ENCODE assay signal across 9 cellular contexts in genomic region chr11:35629914-35630313, GRCh38. TPM values are rescaled to one million over a fixed set of nuclear protein-coding genes. Genes with fewer than 3 reads are reported as not detected.
DNase-seq lines count a peak whose midpoint lies in the region; FAIRE-seq and TF ChIP-seq lines count a peak whose summit lies in the region.
"Had no signal": no experiment of that assay in that cellular context is flagged by ENCODE, and none has a peak within 500 bp of the region (broad histone marks: within the 10 kb centered on the region; RNA-seq: fewer than 3 reads in every experiment).

No MANE protein-coding gene starts in this region.

- no peak overlapping the region for H3K4me3 ChIP-seq in endothelial cell of umbilical vein (replicated peaks in 1 of 3; ENCODE audit: insufficient read depth in 1 of 3, low read depth in 1 of 3, low read length in 3 of 3)
- H3K4me3 ChIP-seq: suprapubic skin had no signal

- H3K9me3 Mint-ChIP-seq in Calu3 (ENCODE audit: low read depth, unreplicated experiment) = peaks cover 5% of the 10 kb centered on the region
- no peaks in the 10 kb centered on the region for H3K9me3 Mint-ChIP-seq in osteocyte (ENCODE audit: unreplicated experiment)
- H3K9me3 Mint-ChIP-seq in activated CD4-positive, alpha-beta memory T cell treated with anti-CD3 and anti-CD28 coated beads, Interleukin-2, amount 10 ng/mL, durations not matched to agents 7 days and 5 days = no peaks in the 10 kb centered on the region

- peak overlapping the region; percentile 90 for H3K27ac Mint-ChIP-seq in Calu3 (ENCODE audit: unreplicated experiment)
- H3K27ac Mint-ChIP-seq in osteocyte (ENCODE audit: unreplicated experiment) = peak overlapping the region; percentile 64
- H3K27ac Mint-ChIP-seq in activated CD4-positive, alpha-beta memory T cell treated with anti-CD3 and anti-CD28 coated beads, Interleukin-2, amount 10 ng/mL, durations not matched to agents 7 days and 5 days = no peak overlapping the region

- peak overlapping the region; percentile 32 for H3K4me2 ChIP-seq in endothelial cell of umbilical vein (ENCODE audit: insufficient read depth, low read length)

- peak overlapping the region; percentile 16 for H3K9ac ChIP-seq in endothelial cell of umbilical vein (replicated peaks; ENCODE audit: extremely low read depth, insufficient read depth, low read length)

- TF ChIP-seq CTCF in Calu3 (IDR thresholded peaks at IDR 0.05; ENCODE audit: unreplicated experiment) = no peak
- TF ChIP-seq CTCF in endothelial cell of umbilical vein (IDR thresholded peaks at IDR 0.05; ENCODE audit: extremely low read depth in 1 of 2, insufficient read depth in 1 of 2, low read depth in 1 of 2, low read length in 2 of 2) = no peak
- no peak for TF ChIP-seq CTCF in osteocyte (IDR thresholded peaks at IDR 0.05)

- H3K27me3 Mint-ChIP-seq in Calu3 (ENCODE audit: unreplicated experiment) (no peaks in the 10 kb centered on the region), osteocyte (ENCODE audit: unreplicated experiment) (no peaks in the 10 kb centered on the region)
- peaks cover 49% of the 10 kb centered on the region for H3K27me3 Mint-ChIP-seq in activated CD4-positive, alpha-beta memory T cell treated with anti-CD3 and anti-CD28 coated beads, Interleukin-2, amount 10 ng/mL, durations not matched to agents 7 days and 5 days

- H3K9me1 ChIP-seq in endothelial cell of umbilical vein (replicated peaks; ENCODE audit: control insufficient read depth, extremely low read depth, insufficient read depth, low read length) = no peaks in the 10 kb centered on the region

- POLR2A ChIA-PET in endothelial cell of umbilical vein (lab: Charles Lee) = interaction anchor here (1.0 kb wide), 1 partner anchor 10 kb away, joined by 3 read pairs; no protein-coding TSS in a partner anchor
- POLR2A ChIA-PET in activated CD4-positive, alpha-beta memory T cell treated with anti-CD3 and anti-CD28 coated beads, Interleukin-2, amount 10 ng/mL, durations not matched to agents 7 days and 5 days (lab: Charles Lee) = no interaction called here

- dilution Hi-C loops in endothelial cell of umbilical vein (cut with MboI; ENCODE audit: extremely low pct_ligation_motif_present, low sequenced_read_pairs) = no loop called here

- CTCF ChIA-PET in Calu3 (lab: Charles Lee) = interaction anchor here (0.6 to 1.6 kb wide), 3 partner anchors 14 to 891 kb away, joined by 5 to 6 read pairs (median 5); no protein-coding TSS in a partner anchor
- CTCF ChIA-PET in endothelial cell of umbilical vein (lab: Charles Lee) = interaction anchor here (0.6 to 2.4 kb wide), 7 partner anchors 10 to 636 kb away, joined by 3 to 19 read pairs (median 4); no protein-coding TSS in a partner anchor
- CTCF ChIA-PET in activated CD4-positive, alpha-beta memory T cell treated with anti-CD3 and anti-CD28 coated beads, Interleukin-2, amount 10 ng/mL, durations not matched to agents 7 days and 5 days (lab: Charles Lee) = interaction anchor here (1.4 kb wide), 1 partner anchor 192 kb away, joined by 3 read pairs; no protein-coding TSS in a partner anchor

- no peaks in the 10 kb centered on the region for H3K36me3 ChIP-seq in endothelial cell of umbilical vein (ENCODE audit: control insufficient read depth in 2 of 2, extremely low read depth in 1 of 2, insufficient read depth in 2 of 2, low read length in 2 of 2)
- H3K36me3 ChIP-seq: suprapubic skin had no signal

- no peaks in the 10 kb centered on the region for H3K9me3 ChIP-seq in endothelial cell of umbilical vein (replicated peaks; ENCODE audit: control insufficient read depth, insufficient read depth, low read length)
- H3K9me3 ChIP-seq: suprapubic skin had no signal

- H4K20me1 ChIP-seq in endothelial cell of umbilical vein (replicated peaks; ENCODE audit: control insufficient read depth, extremely low read depth, insufficient read depth, low read length) = no peaks in the 10 kb centered on the region

- peaks cover 6% of the 10 kb centered on the region for H3K36me3 Mint-ChIP-seq in Calu3 (ENCODE audit: insufficient read depth, unreplicated experiment)
- no peaks in the 10 kb centered on the region for H3K36me3 Mint-ChIP-seq in osteocyte (ENCODE audit: unreplicated experiment)
- no peaks in the 10 kb centered on the region for H3K36me3 Mint-ChIP-seq in activated CD4-positive, alpha-beta memory T cell treated with anti-CD3 and anti-CD28 coated beads, Interleukin-2, amount 10 ng/mL, durations not matched to agents 7 days and 5 days (ENCODE audit: low read depth)

- H3K4me1 Mint-ChIP-seq in Calu3 (ENCODE audit: low read depth, unreplicated experiment) (peaks cover 31% of the 10 kb centered on the region), osteocyte (ENCODE audit: unreplicated experiment) (peaks cover 56% of the 10 kb centered on the region)
- H3K4me1 Mint-ChIP-seq in activated CD4-positive, alpha-beta memory T cell treated with anti-CD3 and anti-CD28 coated beads, Interleukin-2, amount 10 ng/mL, durations not matched to agents 7 days and 5 days = no peaks in the 10 kb centered on the region

- no TSS peak for BruUV-seq in Calu3 (replicated peaks; lab: Mats Ljungman, UMichigan)
- no TSS peak for BruUV-seq in endothelial cell of umbilical vein (replicated peaks; lab: Mats Ljungman, UMichigan)

- intact Hi-C loops in Calu3 (cut with micrococcal nuclease; ENCODE audit: unreplicated experiment) (loop anchor here (10.0 kb wide), 2 partner anchors 105 to 315 kb away; partner anchors contain the start of gene LDLRAD3), endothelial cell of umbilical vein (cut with micrococcal nuclease) (loop anchor here (2.0 kb wide), 1 partner anchor 33 kb away; the partner anchor contains the start of gene TRIM44)

- no peak for TF ChIP-seq POLR2A in endothelial cell of umbilical vein (IDR thresholded peaks at IDR 0.05; ENCODE audit: low read depth, low read length)

- H3K4me3 Mint-ChIP-seq in Calu3 (ENCODE audit: low read depth, unreplicated experiment) = no peak overlapping the region
- no peak overlapping the region for H3K4me3 Mint-ChIP-seq in osteocyte (ENCODE audit: unreplicated experiment)
- no peak overlapping the region for H3K4me3 Mint-ChIP-seq in activated CD4-positive, alpha-beta memory T cell treated with anti-CD3 and anti-CD28 coated beads, Interleukin-2, amount 10 ng/mL, durations not matched to agents 7 days and 5 days

- no peaks in the 10 kb centered on the region for H3K79me2 ChIP-seq in endothelial cell of umbilical vein (ENCODE audit: control insufficient read depth, insufficient read depth, low read length)

- peak; percentile 85 for FAIRE-seq in endothelial cell of umbilical vein (lab: Jason Lieb, UNC)

- H3K4me1 ChIP-seq in endothelial cell of umbilical vein (ENCODE audit: control insufficient read depth, extremely low read depth, insufficient read depth, low read length) = peaks cover 29% of the 10 kb centered on the region
- H3K4me1 ChIP-seq: suprapubic skin had no signal

- H3K27me3 ChIP-seq in endothelial cell of umbilical vein (ENCODE audit: control insufficient read depth in 2 of 2, insufficient read depth in 2 of 2, low read length in 2 of 2) = no peaks in the 10 kb centered on the region

- H2AFZ ChIP-seq in endothelial cell of umbilical vein (ENCODE audit: low read depth, low read length) = no peak overlapping the region

- peak overlapping the region; percentile 65 for H3K27ac ChIP-seq in endothelial cell of umbilical vein (ENCODE audit: insufficient read depth, low read depth, low read length)
- H3K27ac ChIP-seq: suprapubic skin had no signal

- DNase-seq in Calu3 (peak; percentile 68), NCI-H69 (lab: John Stamatoyannopoulos, UW) (peak; percentile 47), endothelial cell of umbilical vein (ENCODE audit: low read depth, low spot score) (peak; percentile 93), osteocyte (ENCODE audit: extremely low spot score, unreplicated experiment) (no peak), NCI-H146 treated with DMSO at 0.1 percent for 48 hours (lab: John Stamatoyannopoulos, UW; ENCODE audit: unreplicated experiment) (no peak), DMS79 treated with DMSO at 0.1 percent for 48 hours (lab: John Stamatoyannopoulos, UW) (no peak)
- no peak for DNase-seq in activated CD4-positive, CD25-positive, alpha-beta regulatory T cell (lab: John Stamatoyannopoulos, UW)
- DNase-seq in activated CD4-positive, alpha-beta memory T cell treated with anti-CD3 and anti-CD28 coated beads, Interleukin-2, amount 10 ng/mL, durations not matched to agents 7 days and 5 days = no peak

TF ChIP-seq in endothelial cell of umbilical vein, 7 proteins besides CTCF, POLR2A, EP300 and RAD21 (continues in another document):
- TF ChIP-seq GATA2 (IDR thresholded peaks at IDR 0.05; ENCODE audit: insufficient read depth, insufficient read length, low read depth, low read length) (peak; percentile 59), POLR2AphosphoS5 (IDR thresholded peaks at IDR 0.05; ENCODE audit: insufficient read depth, low read depth, low read length) (peak; percentile 83), MYC (IDR thresholded peaks at IDR 0.05; ENCODE audit: low read depth, low read length) (no peak)

RNA-seq across cellular contexts. Expression of gene FJX1, which starts 11.7 kb away (rescaled TPM):
- total RNA-seq in Calu3 (2022) (19.1 and 19.8 TPM in 2 replicates), endothelial cell of umbilical vein (23.7 and 26.6 TPM in 2 replicates), osteocyte (20.2 and 21.6 TPM in 2 replicates)
- polyA plus RNA-seq in endothelial cell of umbilical vein = 9.2 and 11.1 TPM in 2 replicates
- 7.3 and 8.4 TPM in 2 replicates for polyA plus RNA-seq in endothelial cell of umbilical vein (2011; cell fraction: cytosol; rRNA removed)
- polyA plus RNA-seq in endothelial cell of umbilical vein (2011; cell fraction: nucleus; rRNA removed) = 7.5 and 9.6 TPM in 2 replicates
- 14.5 and 18.8 TPM in 2 replicates for polyA plus RNA-seq in endothelial cell of umbilical vein (2012)
- 5.2 and 5.7 TPM in 2 replicates for polyA minus RNA-seq in endothelial cell of umbilical vein
- 5.5 TPM for polyA minus RNA-seq in endothelial cell of umbilical vein (2011; cell fraction: cytosol; rRNA and poly(A)+ RNA removed)
- 3.9 and 8.0 TPM in 2 replicates for polyA minus RNA-seq in endothelial cell of umbilical vein (2011; cell fraction: nucleus; rRNA and poly(A)+ RNA removed)
- total RNA-seq in activated CD4-positive, alpha-beta memory T cell treated with anti-CD3 and anti-CD28 coated beads, Interleukin-2, amount 10 ng/mL, durations not matched to agents 7 days and 5 days = under 1 TPM in 1 of 2 experiments, not detected in 1; 0.08 TPM

RNA-seq across cellular contexts. Expression of gene TRIM44, which starts 32.7 kb away (rescaled TPM):
- total RNA-seq in Calu3 (2022) = 71.3 and 78.2 TPM in 2 replicates
- 62.3 and 72.0 TPM in 2 replicates for total RNA-seq in endothelial cell of umbilical vein
- 20.9 and 31.7 TPM in 2 replicates for polyA plus RNA-seq in endothelial cell of umbilical vein
- 48.7 and 50.3 TPM in 2 replicates for polyA plus RNA-seq in endothelial cell of umbilical vein (2011; cell fraction: cytosol; rRNA removed)
- polyA plus RNA-seq in endothelial cell of umbilical vein (2011; cell fraction: nucleus; rRNA removed) = 82.4 and 92.5 TPM in 2 replicates
- 48.1 and 49.6 TPM in 2 replicates for polyA plus RNA-seq in endothelial cell of umbilical vein (2012)
- polyA minus RNA-seq in endothelial cell of umbilical vein = 108 and 131 TPM in 2 replicates
- 56.6 TPM for polyA minus RNA-seq in endothelial cell of umbilical vein (2011; cell fraction: cytosol; rRNA and poly(A)+ RNA removed)
- 21.0 and 29.0 TPM in 2 replicates for polyA minus RNA-seq in endothelial cell of umbilical vein (2011; cell fraction: nucleus; rRNA and poly(A)+ RNA removed)
- total RNA-seq in osteocyte = 73.5 and 79.9 TPM in 2 replicates
- total RNA-seq in activated CD4-positive, alpha-beta memory T cell treated with anti-CD3 and anti-CD28 coated beads, Interleukin-2, amount 10 ng/mL, durations not matched to agents 7 days and 5 days = 10 to 100 TPM; 17.7 to 20.8 TPM

Comparison
In these comparisons a context has a peak if more than half of its experiments do, and no peak if none do; other contexts are left out.
1. DNase-seq: peak in Calu3 (single experiment), NCI-H69 (single experiment) and endothelial cell of umbilical vein (single experiment); none in osteocyte (single experiment), activated CD4-positive, CD25-positive, alpha-beta regulatory T cell (0 of 4), activated CD4-positive, alpha-beta memory T cell treated with anti-CD3 and anti-CD28 coated beads, Interleukin-2, amount 10 ng/mL, durations not matched to agents 7 days and 5 days (single experiment), NCI-H146 treated with DMSO at 0.1 percent for 48 hours (single experiment) and DMS79 treated with DMSO at 0.1 percent for 48 hours (single experiment).
2. RNA of gene FJX1, which starts 11.7 kb away (total RNA-seq): 23.7 to 26.6 TPM in endothelial cell of umbilical vein, 20.2 to 21.6 TPM in osteocyte and 19.1 to 19.8 TPM in Calu3; 0.08 TPM in activated CD4-positive, alpha-beta memory T cell treated with anti-CD3 and anti-CD28 coated beads, Interleukin-2, amount 10 ng/mL, durations not matched to agents 7 days and 5 days; every median in the first group is over 10 times any median in the second.